Comparison of ENCODE assay signal across 8 cellular contexts in the genomic region with DNA sequence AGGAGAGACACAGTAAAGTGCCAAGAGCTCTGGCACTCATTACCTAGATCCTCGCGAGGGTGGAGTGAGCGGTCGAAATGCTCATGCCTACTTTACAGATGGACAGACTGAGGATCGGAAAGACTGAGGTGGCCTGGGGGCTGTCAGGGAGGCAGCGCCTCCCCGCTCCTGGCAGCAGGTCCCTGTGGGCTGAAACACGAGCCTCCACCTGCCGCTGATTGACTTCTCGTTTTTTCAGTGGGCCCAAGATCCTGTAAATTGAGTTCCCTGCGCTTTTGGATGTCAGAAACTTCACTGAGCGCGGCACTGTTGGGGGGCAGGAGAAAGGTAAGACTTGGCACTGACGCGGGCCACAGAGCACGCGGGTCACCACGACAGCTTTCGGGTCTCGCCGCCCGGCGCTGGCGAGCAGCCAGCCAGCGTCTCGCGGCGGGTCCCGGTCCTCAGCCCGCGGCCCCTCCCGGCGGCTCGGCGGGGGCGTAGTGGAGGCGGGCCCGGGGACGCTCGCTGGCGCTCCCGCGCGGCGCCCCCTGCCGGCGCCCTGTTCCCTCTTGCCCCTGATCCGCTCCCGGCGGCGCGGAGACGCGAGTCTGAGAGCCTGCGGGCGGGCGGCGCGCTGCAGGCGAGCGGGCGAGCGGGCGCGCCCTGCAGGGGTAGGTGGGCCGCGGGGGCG. TPM values are rescaled to one million over a fixed set of nuclear protein-coding genes. Genes with fewer than 3 reads are reported as not detected.
DNase-seq lines count a peak whose midpoint lies in the region; ATAC-seq and TF ChIP-seq lines count a peak whose summit lies in the region.

No MANE protein-coding gene starts in this region.

- TF ChIP-seq CTCF in parathyroid adenoma (IDR thresholded peaks at IDR 0.05) (peak; percentile 17), tibial artery (IDR thresholded peaks at IDR 0.05) (no peak)

- intact Hi-C loops in tibial artery (cut with DNase I; ENCODE audit: low total_unique reads), result no loop called here

- peaks cover 12% of the 10 kb centered on the region for H3K4me1 ChIP-seq in CD4-positive, CD25-positive, alpha-beta regulatory T cell (ENCODE audit: control insufficient read depth, insufficient read depth, low read length, poor library complexity, severe bottlenecking)
- H3K4me1 ChIP-seq in parathyroid adenoma, result peaks cover 8% of the 10 kb centered on the region
- peaks cover 0 to 14% (median 12%) of the 10 kb centered on the region in 4 donors for H3K4me1 ChIP-seq in tibial artery

- peaks cover 0 to 2% of the 10 kb centered on the region in 2 experiments for H3K9me3 ChIP-seq in CD4-positive, CD25-positive, alpha-beta regulatory T cell (ENCODE audit: control insufficient read depth in 2 of 2, low read length in 2 of 2)
- H3K9me3 ChIP-seq in parathyroid adenoma (ENCODE audit: control insufficient read depth, low read length) (no peaks in the 10 kb centered on the region), tibial artery (no peaks in the 10 kb centered on the region)

- DNase-seq in CD4-positive, CD25-positive, alpha-beta regulatory T cell, result peak; percentile 34 to 67 (median 64)
- DNase-seq in LHCN-M2 (ENCODE audit: low read depth) (peak; percentile 77), SHP77 (lab: John Stamatoyannopoulos, UW) (peak; percentile 61 to 85), glomerular visceral epithelial cell (ENCODE audit: extremely low spot score) (peak; percentile 83), tibial artery (peak in 1 of 2 donors; percentile 22)
- DNase-seq in activated naive CD4-positive, alpha-beta T cell treated with Interleukin-2 at 50 U/mL for 16 hours, result peak; percentile 75

- no peaks in the 10 kb centered on the region for H3K36me3 ChIP-seq in CD4-positive, CD25-positive, alpha-beta regulatory T cell (ENCODE audit: control insufficient read depth, insufficient read depth, low read length)
- H3K36me3 ChIP-seq in parathyroid adenoma (ENCODE audit: control insufficient read depth, insufficient read depth, low read length), result no peaks in the 10 kb centered on the region
- H3K36me3 ChIP-seq in tibial artery, result no peaks in the 10 kb centered on the region

- peak overlapping the region; percentile 87 to 94 (median 88) for H3K4me3 Mint-ChIP-seq in CD4-positive, CD25-positive, alpha-beta regulatory T cell

- peaks cover 36% of the 10 kb centered on the region for H3K27me3 ChIP-seq in CD4-positive, CD25-positive, alpha-beta regulatory T cell (ENCODE audit: control insufficient read depth, insufficient read depth, low read length)
- H3K27me3 ChIP-seq in parathyroid adenoma (ENCODE audit: control insufficient read depth, insufficient read depth, low read length) (no peaks in the 10 kb centered on the region), tibial artery (peaks cover 0 to 53% of the 10 kb centered on the region in 2 donors)

- no peaks in the 10 kb centered on the region for H3K36me3 Mint-ChIP-seq in CD4-positive, CD25-positive, alpha-beta regulatory T cell

- no peaks in the 10 kb centered on the region for H3K79me2 ChIP-seq in parathyroid adenoma

- peak overlapping the region; percentile 61 for H3K4me3 ChIP-seq in CD4-positive, CD25-positive, alpha-beta regulatory T cell (ENCODE audit: low read depth, low read length)
- H3K4me3 ChIP-seq in parathyroid adenoma (ENCODE audit: low read depth, low read length) (peak overlapping the region; percentile 62), tibial artery (peak overlapping the region; percentile 45 to 58)

- ATAC-seq in CD4-positive, CD25-positive, alpha-beta regulatory T cell (ENCODE audit: low read depth in 2 of 2), result peak; percentile 78 to 79
- peak; percentile 74 for ATAC-seq in GM21390 (IDR thresholded peaks at IDR 0.05; ENCODE audit: unreplicated experiment)

- H3K4me1 Mint-ChIP-seq in CD4-positive, CD25-positive, alpha-beta regulatory T cell, result peaks cover 0 to 20% (median 8%) of the 10 kb centered on the region in 4 donors

- H3K27ac ChIP-seq in CD4-positive, CD25-positive, alpha-beta regulatory T cell (ENCODE audit: insufficient read depth, low read length, poor library complexity, severe bottlenecking), result no peak overlapping the region
- H3K27ac ChIP-seq in parathyroid adenoma (peak overlapping the region; percentile 65), tibial artery (no peak overlapping the region)

- peaks cover 0 to 3% (median 2%) of the 10 kb centered on the region in 7 donors for H3K9me3 Mint-ChIP-seq in CD4-positive, CD25-positive, alpha-beta regulatory T cell

- peaks cover 73% of the 10 kb centered on the region for H3K27me3 Mint-ChIP-seq in CD4-positive, CD25-positive, alpha-beta regulatory T cell

- peak overlapping the region; percentile 35 to 89 (median 47) for H3K27ac Mint-ChIP-seq in CD4-positive, CD25-positive, alpha-beta regulatory T cell

- H3K9ac ChIP-seq in parathyroid adenoma, result peak overlapping the region; percentile 17

- H2AFZ ChIP-seq in parathyroid adenoma, result peak overlapping the region; percentile 83

- H3K4me2 ChIP-seq in parathyroid adenoma (ENCODE audit: low read length), result peak overlapping the region; percentile 77

RNA-seq across cellular contexts. Expression of a gene that starts 0.6 kb away (rescaled TPM):
- 1.1 TPM for total RNA-seq in CD4-positive, CD25-positive, alpha-beta regulatory T cell
- polyA plus RNA-seq in CD4-positive, CD25-positive, alpha-beta regulatory T cell, result under 1 TPM; 0.30 to 0.78 (median 0.55) TPM
- total RNA-seq in LHCN-M2 (2014; rRNA removed), result 7.2 and 7.4 TPM in 2 replicates
- polyA plus RNA-seq in LHCN-M2 (2012), result 4.8 TPM
